In genomic region chr17:55418369-55419268, GRCh38 we compare ENCODE assay signal across 14 cellular contexts. TPM values are rescaled to one million over a fixed set of nuclear protein-coding genes. Genes with fewer than 3 reads are reported as not detected.
DNase-seq lines count a peak whose midpoint lies in the region; ATAC-seq and TF ChIP-seq lines count a peak whose summit lies in the region.
"Had no signal": no experiment of that assay in that cellular context is flagged by ENCODE, and none has a peak within 500 bp of the region (broad histone marks: within the 10 kb centered on the region; RNA-seq: fewer than 3 reads in every experiment).

No MANE protein-coding gene starts in this region.

- H3K4me3 ChIP-seq in cardiac muscle cell = no peak overlapping the region
- no peak overlapping the region for H3K4me3 ChIP-seq in OCI-LY1 (ENCODE audit: low read depth, low read length, poor library complexity, severe bottlenecking)
- H3K4me3 ChIP-seq in transverse colon = no peak overlapping the region
- H3K4me3 ChIP-seq: body of pancreas had no signal

- H2AFZ ChIP-seq in OCI-LY1 (ENCODE audit: low read length) = no peak overlapping the region

- in situ Hi-C loops in transverse colon (cut with MboI; ENCODE audit: low pct_ligation_motif_present in 1 of 4, low pct_unique_long_range_greater_than_20kb in 1 of 4, low sequenced_read_pairs in 3 of 4) = no loop called here

- no peak overlapping the region for H3K9ac ChIP-seq in OCI-LY1 (ENCODE audit: low read length)

- H3K9me3 ChIP-seq in cardiac muscle cell (ENCODE audit: low read depth) = no peaks in the 10 kb centered on the region
- no peaks in the 10 kb centered on the region for H3K9me3 ChIP-seq in OCI-LY1 (ENCODE audit: low read length)
- H3K9me3 ChIP-seq in transverse colon = no peaks in the 10 kb centered on the region
- H3K9me3 ChIP-seq: body of pancreas had no signal

- no peaks in the 10 kb centered on the region for H3K9me3 Mint-ChIP-seq in stimulated activated naive CD8-positive, alpha-beta T cell treated with anti-CD3 and anti-CD28 coated beads, Interleukin-15, amount 100 ng/mL, for 72 hours

- peaks cover 63% of the 10 kb centered on the region for H3K4me1 Mint-ChIP-seq in stimulated activated naive CD8-positive, alpha-beta T cell treated with anti-CD3 and anti-CD28 coated beads, Interleukin-15, amount 100 ng/mL, for 72 hours

- H3K4me1 ChIP-seq in cardiac muscle cell (ENCODE audit: low read depth) (peaks cover 31% of the 10 kb centered on the region), OCI-LY1 (ENCODE audit: insufficient read depth, low read length, severe bottlenecking) (peaks cover 38% of the 10 kb centered on the region), transverse colon (peaks cover 0 to 34% (median 16%) of the 10 kb centered on the region in 4 donors)

- WGBS in transverse colon (ENCODE audit: low coverage in 1 of 2), 2 donors = 92 to 95% methylated on average over 3 of the region's 3 CpGs

- peaks cover 10% of the 10 kb centered on the region for H3K27me3 Mint-ChIP-seq in stimulated activated naive CD8-positive, alpha-beta T cell treated with anti-CD3 and anti-CD28 coated beads, Interleukin-15, amount 100 ng/mL, for 72 hours

- no peaks in the 10 kb centered on the region for H3K9me2 ChIP-seq in OCI-LY1 (ENCODE audit: low read depth, low read length)

- ATAC-seq in left ventricle myocardium superior = no peak
- no peak for ATAC-seq in stimulated activated naive CD8-positive, alpha-beta T cell treated with anti-CD3 and anti-CD28 coated beads, Interleukin-15, amount 100 ng/mL, for 72 hours
- ATAC-seq in GM21723 (IDR thresholded peaks at IDR 0.05; ENCODE audit: unreplicated experiment) = no peak
- ATAC-seq: body of pancreas had no signal

- TF ChIP-seq CTCF in cardiac muscle cell (IDR thresholded peaks at IDR 0.05; ENCODE audit: low read depth, low read length) (no peak), OCI-LY1 (IDR thresholded peaks at IDR 0.05; ENCODE audit: low read length) (no peak), transverse colon (IDR thresholded peaks at IDR 0.05) (no peak)

- TF ChIP-seq POLR2A in erythroblast (IDR thresholded peaks at IDR 0.05; ENCODE audit: low read length) (peak; percentile 14), transverse colon (IDR thresholded peaks at IDR 0.05) (no peak)

- peak overlapping the region in 1 of 2 donors; percentile 97 for H3K27ac Mint-ChIP-seq in stimulated activated naive CD8-positive, alpha-beta T cell treated with anti-CD3 and anti-CD28 coated beads, Interleukin-15, amount 100 ng/mL, for 72 hours

- peak overlapping the region; percentile 94 to 97 for H3K4me3 Mint-ChIP-seq in stimulated activated naive CD8-positive, alpha-beta T cell treated with anti-CD3 and anti-CD28 coated beads, Interleukin-15, amount 100 ng/mL, for 72 hours

- peak overlapping the region; percentile 87 for H3K27ac ChIP-seq in cardiac muscle cell
- peak overlapping the region; percentile 93 for H3K27ac ChIP-seq in OCI-LY1 (ENCODE audit: low read depth, low read length, poor library complexity, severe bottlenecking)
- H3K27ac ChIP-seq in transverse colon = peak overlapping the region in 1 of 4 donors; percentile 1
- H3K27ac ChIP-seq: body of pancreas had no signal

- intact Hi-C loops in left ventricle myocardium superior (cut with micrococcal nuclease) (no loop called here), transverse colon (cut with DNase I; ENCODE audit: low total_unique reads) (no loop called here)

- peaks cover 68% of the 10 kb centered on the region for H3K79me2 ChIP-seq in OCI-LY1 (ENCODE audit: insufficient read depth, low read length)

- no peaks in the 10 kb centered on the region for H3K27me3 ChIP-seq in cardiac muscle cell
- no peaks in the 10 kb centered on the region for H3K27me3 ChIP-seq in OCI-LY1 (ENCODE audit: insufficient read depth, low read length)
- no peaks in the 10 kb centered on the region for H3K27me3 ChIP-seq in transverse colon
- H3K27me3 ChIP-seq: body of pancreas had no signal

- DNase-seq in cardiac muscle cell (ENCODE audit: low read depth in 1 of 2, low spot score in 1 of 2) = no peak
- no peak for DNase-seq in left ventricle myocardium superior
- DNase-seq in erythroblast (lab: John Stamatoyannopoulos, UW) = no peak
- DNase-seq in stimulated activated naive CD8-positive, alpha-beta T cell treated with anti-CD3 and anti-CD28 coated beads, Interleukin-15, amount 100 ng/mL, for 72 hours = no peak
- no peak for DNase-seq in NCI-H1105 treated with DMSO at 0.1 percent for 48 hours (lab: John Stamatoyannopoulos, UW)
- no peak for DNase-seq in transverse colon
- DNase-seq: activated CD4-positive, alpha-beta T cell treated with anti-CD3 and anti-CD28 coated beads for 48 hours; body of pancreas; kidney glomerular epithelial cell; NCI-H1092 treated with DMSO at 0.1 percent for 48 hours; NCI-H2171; stimulated activated CD4-positive, alpha-beta T cell treated with anti-CD3 and anti-CD28 coated beads, Interleukin-1b, Interleukin-23, amount 100 ng/mL, for 48 hours had no signal

- no peak for TF ChIP-seq EP300 in transverse colon (IDR thresholded peaks at IDR 0.05; ENCODE audit: low read depth)

- H3K36me3 ChIP-seq in cardiac muscle cell (peaks cover 3% of the 10 kb centered on the region), OCI-LY1 (ENCODE audit: insufficient read depth, low read length) (peaks cover 49% of the 10 kb centered on the region), transverse colon (peaks cover 0 to 3% (median 0%) of the 10 kb centered on the region in 4 donors)

- H3F3A ChIP-seq in OCI-LY1 (ENCODE audit: insufficient read depth, low read length) = 0 out of 2 replicates have a peak, but pooled peaks cover 3% of the 10 kb centered on the region

- peak overlapping the region; percentile 97 for H3K4me2 ChIP-seq in OCI-LY1 (ENCODE audit: low read length)

- H4K20me1 ChIP-seq in OCI-LY1 (ENCODE audit: insufficient read depth, low read length) = peaks cover 3% of the 10 kb centered on the region; the same call in 1 of the 2 replicates

RNA-seq across cellular contexts. Expression of gene MMD, which starts 3.0 kb away (rescaled TPM):
- total RNA-seq in cardiac muscle cell = 65.3 and 112 TPM in 2 replicates
- 85.0 and 112 TPM in 2 replicates for polyA plus RNA-seq in cardiac muscle cell
- 17.0 TPM for total RNA-seq in left ventricle myocardium superior
- 10 to 100 TPM in 3 of 4 donors, 1 to 10 TPM in 1; 4.8 to 18.9 (median 14.3) TPM for total RNA-seq in transverse colon
